ENCODE assay signal across 7 cellular contexts in genomic region chr12:70365398-70365647, GRCh38. TPM values are rescaled to one million over a fixed set of nuclear protein-coding genes. Genes with fewer than 3 reads are reported as not detected.
A peak's percentile ranks its signal among the peaks of the same experiment; 100 is the strongest.
DNase-seq lines count a peak whose midpoint lies in the region; ATAC-seq, FAIRE-seq and TF ChIP-seq lines count a peak whose summit lies in the region.

No MANE protein-coding gene starts in this region.

- dilution Hi-C loops in keratinocyte (cut with MboI; ENCODE audit: extremely low pct_ligation_motif_present, low sequenced_read_pairs) = no loop called here

- H3K4me1 ChIP-seq in keratinocyte (ENCODE audit: control insufficient read depth, extremely low read depth, insufficient read depth, low read length) (peaks cover 13% of the 10 kb centered on the region), stomach smooth muscle (ENCODE audit: control insufficient read depth, insufficient read depth, low read length) (peaks cover 10% of the 10 kb centered on the region)

- ATAC-seq in HG03280 (IDR thresholded peaks at IDR 0.05; ENCODE audit: unreplicated experiment) = peak; percentile 10

- H3K9me3 ChIP-seq in keratinocyte (ENCODE audit: control insufficient read depth, low read depth, low read length) (no peaks in the 10 kb centered on the region), stomach smooth muscle (ENCODE audit: control insufficient read depth in 2 of 2, low read length in 2 of 2) (no peaks in the 10 kb centered on the region)

- TF ChIP-seq CTCF in keratinocyte (optimal IDR thresholded peaks at IDR 0.05 in 1 of 3, IDR thresholded peaks at IDR 0.05 in 1 of 3, conservative IDR thresholded peaks at IDR 0.05 in 1 of 3; ENCODE audit: extremely low read depth in 1 of 3, insufficient read depth in 2 of 3, low read length in 3 of 3) = no peak

- peak overlapping the region; percentile 62 for H2AFZ ChIP-seq in keratinocyte (ENCODE audit: control insufficient read depth, low read length)

- peaks cover 23% of the 10 kb centered on the region for H3K27me3 ChIP-seq in keratinocyte (ENCODE audit: control insufficient read depth, extremely low read depth, insufficient read depth, low read length)
- peaks cover 10 to 26% of the 10 kb centered on the region in 2 donors for H3K27me3 ChIP-seq in stomach smooth muscle (ENCODE audit: control insufficient read depth in 1 of 2, insufficient read depth in 2 of 2, low read length in 2 of 2)

- no peaks in the 10 kb centered on the region for H4K20me1 ChIP-seq in keratinocyte (ENCODE audit: control insufficient read depth, extremely low read depth, insufficient read depth, low read length)

- H3K36me3 Mint-ChIP-seq in activated T-helper 1 cell treated with anti-CD3 and anti-CD28 coated beads, Interleukin-12 subunit alpha, Interleukin-12 subunit beta, Interleukin-2, Interleukin-4 antibody, amounts not matched to agents 30 ng/mL and 10 ng/mL and 1 ng/mL, durations not matched to agents 14 hours and 24 hours and 36 hours (ENCODE audit: low read depth) = no peaks in the 10 kb centered on the region

- H3K27ac ChIP-seq in keratinocyte (ENCODE audit: control insufficient read depth, insufficient read depth, low read length) (no peak overlapping the region), stomach smooth muscle (ENCODE audit: low read length) (no peak overlapping the region)

- no peaks in the 10 kb centered on the region for H3K79me2 ChIP-seq in keratinocyte (ENCODE audit: control insufficient read depth, insufficient read depth, low read length)

- FAIRE-seq in keratinocyte (lab: Jason Lieb, UNC) = no peak

- H3K27ac Mint-ChIP-seq in activated T-helper 1 cell treated with anti-CD3 and anti-CD28 coated beads, Interleukin-12 subunit alpha, Interleukin-12 subunit beta, Interleukin-2, Interleukin-4 antibody, amounts not matched to agents 30 ng/mL and 10 ng/mL and 1 ng/mL, durations not matched to agents 14 hours and 24 hours and 36 hours = no peak overlapping the region

- H3K4me3 ChIP-seq in keratinocyte (ENCODE audit: control insufficient read depth in 2 of 3, extremely low read depth in 1 of 3, insufficient read depth in 2 of 3, low read depth in 1 of 3, low read length in 3 of 3) (peak overlapping the region; percentile 53 to 90 (median 74)), stomach smooth muscle (ENCODE audit: low read length in 2 of 2) (peak overlapping the region; percentile 71 to 80)

- H3K36me3 ChIP-seq in keratinocyte (ENCODE audit: control insufficient read depth in 2 of 2, extremely low read depth in 1 of 2, insufficient read depth in 2 of 2, low read length in 2 of 2) (no peaks in the 10 kb centered on the region), stomach smooth muscle (ENCODE audit: control insufficient read depth in 2 of 2, insufficient read depth in 2 of 2, low read length in 2 of 2) (no peaks in the 10 kb centered on the region)

- DNase-seq in activated T-helper 1 cell treated with anti-CD3 and anti-CD28 coated beads, Interleukin-12 subunit alpha, Interleukin-12 subunit beta, Interleukin-2, Interleukin-4 antibody, amounts not matched to agents 30 ng/mL and 10 ng/mL and 1 ng/mL, durations not matched to agents 14 hours and 24 hours and 36 hours (ENCODE audit: low spot score) = no peak
- DNase-seq in keratinocyte (ENCODE audit: low read depth, low spot score) (no peak), SKM-1 (lab: John Stamatoyannopoulos, UW; ENCODE audit: unreplicated experiment) (no peak), NCI-H187 (lab: John Stamatoyannopoulos, UW) (no peak), NCI-H1417 treated with DMSO at 0.1 percent for 48 hours (lab: John Stamatoyannopoulos, UW) (no peak)

- H3K4me1 Mint-ChIP-seq in activated T-helper 1 cell treated with anti-CD3 and anti-CD28 coated beads, Interleukin-12 subunit alpha, Interleukin-12 subunit beta, Interleukin-2, Interleukin-4 antibody, amounts not matched to agents 30 ng/mL and 10 ng/mL and 1 ng/mL, durations not matched to agents 14 hours and 24 hours and 36 hours (ENCODE audit: low read depth) = peaks cover 20% of the 10 kb centered on the region

- intact Hi-C loops in activated T-helper 1 cell treated with anti-CD3 and anti-CD28 coated beads, Interleukin-12 subunit alpha, Interleukin-12 subunit beta, Interleukin-2, Interleukin-4 antibody, amounts not matched to agents 30 ng/mL and 10 ng/mL and 1 ng/mL, durations not matched to agents 14 hours and 24 hours and 36 hours (cut with micrococcal nuclease) = loop anchor here (1.0 to 10.0 kb wide), 4 partner anchors 121 to 1477 kb away; partner anchors contain the start of genes FRS2 and TMEM19

- peak overlapping the region; percentile 94 for H3K4me2 ChIP-seq in keratinocyte (ENCODE audit: control insufficient read depth, extremely low read depth, insufficient read depth, low read depth, low read length)

- H3K4me3 Mint-ChIP-seq in activated T-helper 1 cell treated with anti-CD3 and anti-CD28 coated beads, Interleukin-12 subunit alpha, Interleukin-12 subunit beta, Interleukin-2, Interleukin-4 antibody, amounts not matched to agents 30 ng/mL and 10 ng/mL and 1 ng/mL, durations not matched to agents 14 hours and 24 hours and 36 hours = peak overlapping the region; percentile 78

- H3K9me3 Mint-ChIP-seq in activated T-helper 1 cell treated with anti-CD3 and anti-CD28 coated beads, Interleukin-12 subunit alpha, Interleukin-12 subunit beta, Interleukin-2, Interleukin-4 antibody, amounts not matched to agents 30 ng/mL and 10 ng/mL and 1 ng/mL, durations not matched to agents 14 hours and 24 hours and 36 hours = no peaks in the 10 kb centered on the region

- H3K9me1 ChIP-seq in keratinocyte (ENCODE audit: control insufficient read depth, extremely low read depth, insufficient read depth, low read length) = no peaks in the 10 kb centered on the region

- peaks cover 44% of the 10 kb centered on the region for H3K27me3 Mint-ChIP-seq in activated T-helper 1 cell treated with anti-CD3 and anti-CD28 coated beads, Interleukin-12 subunit alpha, Interleukin-12 subunit beta, Interleukin-2, Interleukin-4 antibody, amounts not matched to agents 30 ng/mL and 10 ng/mL and 1 ng/mL, durations not matched to agents 14 hours and 24 hours and 36 hours (ENCODE audit: insufficient read depth)

- peak overlapping the region; percentile 37 for H3K9ac ChIP-seq in keratinocyte (ENCODE audit: control insufficient read depth, extremely low read depth, insufficient read depth, low read length)
- no peak overlapping the region for H3K9ac ChIP-seq in stomach smooth muscle (ENCODE audit: low read length in 2 of 2)

RNA-seq across cellular contexts. Expression of gene KCNMB4, which starts 0.8 kb away (rescaled TPM):
- 0.17 and 0.80 TPM in 2 replicates for total RNA-seq in activated T-helper 1 cell treated with anti-CD3 and anti-CD28 coated beads, Interleukin-12 subunit alpha, Interleukin-12 subunit beta, Interleukin-2, Interleukin-4 antibody, amounts not matched to agents 30 ng/mL and 10 ng/mL and 1 ng/mL, durations not matched to agents 14 hours and 24 hours and 36 hours
- 0.42 to 1.5 TPM (median 0.77 TPM) in 3 replicates for polyA plus RNA-seq in keratinocyte
- polyA plus RNA-seq in keratinocyte (2011; ENCODE audit: low read depth) = 0.24 TPM
- 0.94 and 1.0 TPM in 2 replicates for polyA plus RNA-seq in keratinocyte (2011; cell fraction: cytosol; rRNA removed)
- 0.64 and 1.1 TPM in 2 replicates for polyA plus RNA-seq in keratinocyte (2011; cell fraction: nucleus; rRNA removed)
- polyA plus RNA-seq in keratinocyte (2012; ENCODE audit: low replicate concordance) = 0.42 and 0.65 TPM in 2 replicates
- 0.20 to 0.92 TPM (median 0.48 TPM) in 3 replicates for polyA minus RNA-seq in keratinocyte
- polyA minus RNA-seq in keratinocyte (2011; cell fraction: cytosol; rRNA and poly(A)+ RNA removed) = 1.2 TPM
- polyA minus RNA-seq in keratinocyte (2011; cell fraction: nucleus; rRNA and poly(A)+ RNA removed) = 0.42 and 0.78 TPM in 2 replicates
